In the genomic region with DNA sequence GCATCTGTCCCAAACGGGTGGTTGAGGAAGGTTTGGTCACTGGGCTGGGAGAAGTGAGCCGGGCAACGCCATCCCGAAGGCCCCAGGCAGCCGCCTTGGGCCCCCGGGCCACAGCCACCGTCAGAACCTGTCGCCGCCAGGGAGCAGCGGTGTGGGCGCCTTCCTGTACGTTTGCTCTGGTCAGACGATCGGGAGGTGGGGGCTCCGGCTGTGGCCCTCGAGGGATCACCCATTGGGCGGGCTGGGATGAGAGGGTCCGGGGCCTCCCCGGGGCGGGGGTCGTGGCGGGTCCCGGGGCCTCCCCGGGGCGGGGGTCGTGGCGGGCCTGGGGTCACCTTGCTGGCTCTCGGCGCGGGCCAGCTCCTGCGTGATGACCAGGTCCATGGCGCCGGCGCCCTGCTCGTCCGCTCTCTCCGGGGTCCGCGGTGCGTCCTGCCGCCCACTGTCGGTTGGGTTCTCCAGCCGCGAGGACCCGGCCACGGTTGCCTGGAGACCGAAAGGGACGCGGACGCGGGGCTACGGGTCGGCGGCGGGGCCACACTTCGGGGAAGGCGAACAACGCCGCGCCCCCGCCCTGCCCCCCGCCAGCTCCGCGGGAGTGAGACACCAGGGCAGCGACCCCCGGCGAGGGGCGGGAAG, we compare ENCODE assay signal across 9 cellular contexts. TPM values are rescaled to one million over a fixed set of nuclear protein-coding genes. Genes with fewer than 3 reads are reported as not detected.
A peak's percentile ranks its signal among the peaks of the same experiment; 100 is the strongest.
DNase-seq lines count a peak whose midpoint lies in the region; ATAC-seq and TF ChIP-seq lines count a peak whose summit lies in the region.
"Had no signal": no experiment of that assay in that cellular context is flagged by ENCODE, and none has a peak within 500 bp of the region (broad histone marks: within the 10 kb centered on the region; RNA-seq: fewer than 3 reads in every experiment).

A gene (minus strand): TSS at position 470 of the 639 bp plus-strand sequence. CDS start 86 bp downstream, at position 384.

- H3K9ac ChIP-seq in ES-I3 (ENCODE audit: low read depth, low read length) (peak within 1 kb of the TSS; percentile 53; the same call in 1 of the 2 replicates), stomach smooth muscle (ENCODE audit: low read length in 2 of 2) (peak within 1 kb of the TSS in 1 of 2 donors; percentile 47)

- H3K27me3 ChIP-seq in right lobe of liver = peaks cover 0 to 6% of the 10 kb centered on the region in 2 donors
- H3K27me3 ChIP-seq in stomach smooth muscle (ENCODE audit: control insufficient read depth in 1 of 2, insufficient read depth in 2 of 2, low read length in 2 of 2) = peaks cover 26 to 34% of the 10 kb centered on the region in 2 donors

- DNase-seq in NCI-H2227 treated with DMSO at 0.1 percent for 48 hours (lab: John Stamatoyannopoulos, UW) (peak; percentile 10), ecto neural progenitor cell (ENCODE audit: low spot score) (peak; percentile 92), right lobe of liver (peak in 2 of 3 donors; percentile 63 to 66), NCI-H187 treated with DMSO at 0.1 percent for 48 hours (lab: John Stamatoyannopoulos, UW) (no peak)
- no peak for DNase-seq in stimulated activated naive CD4-positive, alpha-beta T cell treated with Interleukin-2 at 50 U/mL for 16 hours (lab: John Stamatoyannopoulos, UW)

- intact Hi-C loops in right lobe of liver (cut with DNase I) = no loop called here

- 0% methylated on average over 3 of the region's 68 CpGs for WGBS in right lobe of liver (ENCODE audit: insufficient coverage, low coverage, low lambda C conversion rate, missing lambda C conversion rate)

- peak within 1 kb of the TSS; percentile 29 to 50 (median 37) for H3K4me3 ChIP-seq in right lobe of liver
- peak within 1 kb of the TSS; percentile 52 to 69 for H3K4me3 ChIP-seq in stomach smooth muscle (ENCODE audit: low read length in 2 of 2)

- H3K9me3 ChIP-seq in ES-I3 (ENCODE audit: control insufficient read depth, insufficient read depth, low read length) (no peaks in the 10 kb centered on the region), right lobe of liver (no peaks in the 10 kb centered on the region), stomach smooth muscle (ENCODE audit: control insufficient read depth in 2 of 2, low read length in 2 of 2) (no peaks in the 10 kb centered on the region)

- no peak for TF ChIP-seq POLR2A in right lobe of liver (IDR thresholded peaks at IDR 0.05)

- H3K4me1 ChIP-seq in ES-I3 (ENCODE audit: insufficient read depth, low read length) = no peaks in the 10 kb centered on the region; the same call in 1 of the 2 replicates
- peaks cover 0 to 6% (median 0%) of the 10 kb centered on the region in 4 donors for H3K4me1 ChIP-seq in right lobe of liver
- peaks cover 14% of the 10 kb centered on the region for H3K4me1 ChIP-seq in stomach smooth muscle (ENCODE audit: control insufficient read depth, insufficient read depth, low read length)

- ATAC-seq in right lobe of liver = peak; percentile 39 to 66 (median 59)
- ATAC-seq in HG03039 (IDR thresholded peaks at IDR 0.05; ENCODE audit: unreplicated experiment) = no peak

- H3K27ac ChIP-seq in right lobe of liver (no peak within 1 kb of the TSS), stomach smooth muscle (ENCODE audit: low read length) (no peak within 1 kb of the TSS)

- H3K36me3 ChIP-seq in ES-I3 (ENCODE audit: insufficient read depth, low read length) (no peaks in the 10 kb centered on the region), right lobe of liver (no peaks in the 10 kb centered on the region), stomach smooth muscle (ENCODE audit: control insufficient read depth in 2 of 2, insufficient read depth in 2 of 2, low read length in 2 of 2) (no peaks in the 10 kb centered on the region)

- no peak for TF ChIP-seq CTCF in right lobe of liver (IDR thresholded peaks at IDR 0.05)

RNA-seq across cellular contexts. Expression of the gene that starts here (rescaled TPM):
- under 1 TPM; 0.16 to 0.67 (median 0.32) TPM for total RNA-seq in right lobe of liver
- total RNA-seq: M059J had no signal

Comparison
In these comparisons a context has a peak if more than half of its experiments do, and no peak if none do; other contexts are left out.
1. Peak in DNase-seq, ATAC-seq and H3K4me3 ChIP-seq in right lobe of liver; RNA of the gene not detected or under 1 TPM.
2. DNase-seq: peak in NCI-H2227 treated with DMSO at 0.1 percent for 48 hours (single experiment) and ecto neural progenitor cell (single experiment); none in NCI-H187 treated with DMSO at 0.1 percent for 48 hours (single experiment) and stimulated activated naive CD4-positive, alpha-beta T cell treated with Interleukin-2 at 50 U/mL for 16 hours (single experiment).